ENCODE assay signal across 8 cellular contexts in genomic region chr17:42555122-42555622, GRCh38. TPM values are rescaled to one million over a fixed set of nuclear protein-coding genes. Genes with fewer than 3 reads are reported as not detected.
A peak's percentile ranks its signal among the peaks of the same experiment; 100 is the strongest.
DNase-seq lines count a peak whose midpoint lies in the region; ATAC-seq and TF ChIP-seq lines count a peak whose summit lies in the region.

No MANE protein-coding gene starts in this region.

- no peaks in the 10 kb centered on the region for H3K27me3 ChIP-seq in lower lobe of right lung (ENCODE audit: low read depth)

- H3K27ac Mint-ChIP-seq in activated T-cell treated with anti-CD3 and anti-CD28 coated beads, Interleukin-2, amount 50 U/mL, for 72 hours = peak overlapping the region; percentile 90
- H3K27ac Mint-ChIP-seq in brain (peak overlapping the region; percentile 89 to 99 (median 93)), type B pancreatic cell (peak overlapping the region; percentile 84)

- intact Hi-C loops in lower lobe of right lung (cut with DNase I) = no loop called here

- peak; percentile 1 to 2 for ATAC-seq in activated T-cell treated with anti-CD3 and anti-CD28 coated beads, Interleukin-2, amount 50 U/mL, for 72 hours (replicated peaks in 1 of 2)
- ATAC-seq in lower lobe of right lung (no peak), HG03045 (IDR thresholded peaks at IDR 0.05; ENCODE audit: unreplicated experiment) (no peak)

- TF ChIP-seq CTCF in brain (conservative IDR thresholded peaks at IDR 0.05) (no peak), lower lobe of right lung (IDR thresholded peaks at IDR 0.05) (no peak), type B pancreatic cell (conservative IDR thresholded peaks at IDR 0.05) (no peak)

- no peaks in the 10 kb centered on the region for H3K9me3 ChIP-seq in lower lobe of right lung

- H3K4me3 Mint-ChIP-seq in activated T-cell treated with anti-CD3 and anti-CD28 coated beads, Interleukin-2, amount 50 U/mL, for 72 hours = peak overlapping the region; percentile 88 to 94
- H3K4me3 Mint-ChIP-seq in brain (peak overlapping the region; percentile 93 to 96 (median 95)), type B pancreatic cell (peak overlapping the region; percentile 92)

- peak overlapping the region; percentile 96 for H3K27ac ChIP-seq in lower lobe of right lung

- H3K4me3 ChIP-seq in lower lobe of right lung = peak overlapping the region; percentile 89

- H3K9me3 Mint-ChIP-seq in activated T-cell treated with anti-CD3 and anti-CD28 coated beads, Interleukin-2, amount 50 U/mL, for 72 hours = no peaks in the 10 kb centered on the region
- no peaks in the 10 kb centered on the region for H3K9me3 Mint-ChIP-seq in brain
- no peaks in the 10 kb centered on the region for H3K9me3 Mint-ChIP-seq in type B pancreatic cell

- no peak for DNase-seq in activated T-cell treated with anti-CD3 and anti-CD28 coated beads, Interleukin-2, amount 50 U/mL, for 72 hours
- DNase-seq in activated T-cell treated with anti-CD3 and anti-CD28 coated beads, Interleukin-2, amount 50 U/mL, for 1 hour = no peak
- DNase-seq in lower lobe of right lung (no peak), type B pancreatic cell (ENCODE audit: extremely low spot score, unreplicated experiment) (no peak), HCEC 1CT (no peak), NCI-H446 treated with DMSO at 0.1 percent for 48 hours (lab: John Stamatoyannopoulos, UW) (no peak)

- H3K27me3 Mint-ChIP-seq in activated T-cell treated with anti-CD3 and anti-CD28 coated beads, Interleukin-2, amount 50 U/mL, for 72 hours (ENCODE audit: low read depth) = no peaks in the 10 kb centered on the region
- H3K27me3 Mint-ChIP-seq in brain (peaks cover 3% of the 10 kb centered on the region), type B pancreatic cell (no peaks in the 10 kb centered on the region)

- H3K4me1 Mint-ChIP-seq in activated T-cell treated with anti-CD3 and anti-CD28 coated beads, Interleukin-2, amount 50 U/mL, for 72 hours (ENCODE audit: low read depth) = peaks cover 21% of the 10 kb centered on the region
- H3K4me1 Mint-ChIP-seq in brain (peaks cover 48% of the 10 kb centered on the region), type B pancreatic cell (ENCODE audit: unreplicated experiment) (peaks cover 17% of the 10 kb centered on the region)

- H3K36me3 ChIP-seq in lower lobe of right lung = peaks cover 5% of the 10 kb centered on the region

- no peaks in the 10 kb centered on the region for H3K36me3 Mint-ChIP-seq in activated T-cell treated with anti-CD3 and anti-CD28 coated beads, Interleukin-2, amount 50 U/mL, for 72 hours (ENCODE audit: insufficient read depth in 2 of 2)
- H3K36me3 Mint-ChIP-seq in brain (no peaks in the 10 kb centered on the region), type B pancreatic cell (no peaks in the 10 kb centered on the region)

- H3K4me1 ChIP-seq in lower lobe of right lung = peaks cover 26% of the 10 kb centered on the region

RNA-seq across cellular contexts. Expression of gene HSD17B1, which starts 2.4 kb away (rescaled TPM):
- 1 to 10 TPM; 1.3 to 1.8 TPM for total RNA-seq in activated T-cell treated with anti-CD3 and anti-CD28 coated beads, Interleukin-2, amount 50 U/mL, for 72 hours
- polyA plus RNA-seq in brain (ENCODE audit: insufficient read depth, low read depth, low replicate concordance) = 0.97 TPM
- total RNA-seq in lower lobe of right lung = 2.2 TPM
- total RNA-seq in type B pancreatic cell (ENCODE audit: low replicate concordance) = 2.2 and 2.7 TPM in 2 replicates

RNA-seq across cellular contexts. Expression of gene COASY, which starts 6.8 kb away (rescaled TPM):
- 10 to 100 TPM; 98.2 to 98.5 TPM for total RNA-seq in activated T-cell treated with anti-CD3 and anti-CD28 coated beads, Interleukin-2, amount 50 U/mL, for 72 hours
- polyA plus RNA-seq in brain (ENCODE audit: insufficient read depth, low read depth, low replicate concordance) = 116 TPM
- 65.8 TPM for total RNA-seq in lower lobe of right lung
- total RNA-seq in type B pancreatic cell (ENCODE audit: low replicate concordance) = 78.0 and 80.8 TPM in 2 replicates

RNA-seq across cellular contexts. Expression of gene MLX, which starts 11.7 kb away (rescaled TPM):
- total RNA-seq in activated T-cell treated with anti-CD3 and anti-CD28 coated beads, Interleukin-2, amount 50 U/mL, for 72 hours = 10 to 100 TPM; 38.8 to 41.2 TPM
- polyA plus RNA-seq in brain (ENCODE audit: insufficient read depth, low read depth, low replicate concordance) = 49.5 TPM
- total RNA-seq in lower lobe of right lung (70.5 TPM), type B pancreatic cell (ENCODE audit: low replicate concordance) (31.3 and 32.3 TPM in 2 replicates)

RNA-seq across cellular contexts. Expression of gene NAGLU, which starts 19.1 kb away (rescaled TPM):
- 1 to 10 TPM; 9.4 to 9.8 TPM for total RNA-seq in activated T-cell treated with anti-CD3 and anti-CD28 coated beads, Interleukin-2, amount 50 U/mL, for 72 hours
- polyA plus RNA-seq in brain (ENCODE audit: insufficient read depth, low read depth, low replicate concordance) = 16.6 TPM
- total RNA-seq in lower lobe of right lung (39.1 TPM), type B pancreatic cell (ENCODE audit: low replicate concordance) (24.0 and 26.5 TPM in 2 replicates)

RNA-seq across cellular contexts. Expression of gene PSMC3IP, which starts 22.4 kb away (rescaled TPM):
- total RNA-seq in activated T-cell treated with anti-CD3 and anti-CD28 coated beads, Interleukin-2, amount 50 U/mL, for 72 hours = 10 to 100 TPM; 31.7 to 40.7 TPM
- 23.6 TPM for polyA plus RNA-seq in brain (ENCODE audit: insufficient read depth, low read depth, low replicate concordance)
- total RNA-seq in lower lobe of right lung = 4.8 TPM
- total RNA-seq in type B pancreatic cell (ENCODE audit: low replicate concordance) = 10.6 and 22.6 TPM in 2 replicates

Comparison
In these comparisons a context has a peak if more than half of its experiments do, and no peak if none do; other contexts are left out.
1. ATAC-seq: peak in activated T-cell treated with anti-CD3 and anti-CD28 coated beads, Interleukin-2, amount 50 U/mL, for 72 hours (2 of 2); none in lower lobe of right lung (0 of 2) and HG03045 (single experiment).
2. Peak in every context shown above with its lines, with median percentiles within 50 percentile points of each other: H3K27ac Mint-ChIP-seq and H3K4me3 Mint-ChIP-seq.